1 cellular context compared by ENCODE assay signal in the genomic region with DNA sequence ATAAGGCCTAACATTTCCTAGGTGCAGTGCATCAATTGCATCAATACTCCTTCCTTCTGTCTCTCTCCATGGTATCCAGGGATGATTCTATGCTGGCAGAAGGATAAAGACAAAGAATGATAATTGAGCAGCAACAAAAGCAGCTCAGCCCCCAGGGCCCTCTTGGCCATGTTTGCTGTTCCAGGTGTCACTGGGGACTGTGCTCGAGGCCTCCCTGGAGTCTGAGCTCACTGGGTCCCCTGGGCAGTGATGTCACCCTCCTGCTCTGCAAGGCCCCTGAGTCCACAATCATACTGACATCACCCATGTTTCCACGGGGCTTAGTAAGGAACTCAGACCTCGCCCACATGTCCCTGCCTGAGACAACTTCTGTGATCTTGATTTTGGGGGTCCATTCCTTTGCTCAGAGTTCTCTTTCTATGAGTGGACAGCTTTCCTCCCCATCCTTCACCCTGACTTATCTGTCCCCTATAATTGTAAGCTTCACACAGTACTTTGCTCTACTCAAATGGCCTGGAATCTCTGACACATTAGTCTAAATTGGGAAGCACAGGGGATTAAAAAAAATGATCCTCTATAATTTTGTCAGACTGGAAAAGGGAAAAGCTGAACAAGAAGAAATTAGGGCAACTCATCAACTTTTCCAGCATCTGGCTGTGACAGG.
A peak's percentile ranks its signal among the peaks of the same experiment; 100 is the strongest.
TF ChIP-seq lines count a peak whose summit lies in the region.

No MANE protein-coding gene starts in this region.

TF ChIP-seq in HEK293, 187 proteins besides CTCF, POLR2A, EP300 and RAD21 (continued from another document):
- TF ChIP-seq, protein P1, sequence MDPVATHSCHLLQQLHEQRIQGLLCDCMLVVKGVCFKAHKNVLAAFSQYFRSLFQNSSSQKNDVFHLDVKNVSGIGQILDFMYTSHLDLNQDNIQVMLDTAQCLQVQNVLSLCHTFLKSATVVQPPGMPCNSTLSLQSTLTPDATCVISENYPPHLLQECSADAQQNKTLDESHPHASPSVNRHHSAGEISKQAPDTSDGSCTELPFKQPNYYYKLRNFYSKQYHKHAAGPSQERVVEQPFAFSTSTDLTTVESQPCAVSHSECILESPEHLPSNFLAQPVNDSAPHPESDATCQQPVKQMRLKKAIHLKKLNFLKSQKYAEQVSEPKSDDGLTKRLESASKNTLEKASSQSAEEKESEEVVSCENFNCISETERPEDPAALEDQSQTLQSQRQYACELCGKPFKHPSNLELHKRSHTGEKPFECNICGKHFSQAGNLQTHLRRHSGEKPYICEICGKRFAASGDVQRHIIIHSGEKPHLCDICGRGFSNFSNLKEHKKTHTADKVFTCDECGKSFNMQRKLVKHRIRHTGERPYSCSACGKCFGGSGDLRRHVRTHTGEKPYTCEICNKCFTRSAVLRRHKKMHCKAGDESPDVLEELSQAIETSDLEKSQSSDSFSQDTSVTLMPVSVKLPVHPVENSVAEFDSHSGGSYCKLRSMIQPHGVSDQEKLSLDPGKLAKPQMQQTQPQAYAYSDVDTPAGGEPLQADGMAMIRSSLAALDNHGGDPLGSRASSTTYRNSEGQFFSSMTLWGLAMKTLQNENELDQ (tag by site-specific recombination; IDR thresholded peaks at IDR 0.05; ENCODE audit: low read depth) = no peak
- 0 out of 2 replicates have a peak, but pooled peaks have one; percentile 33 for TF ChIP-seq KLF8 (tag by site-specific recombination; IDR thresholded peaks at IDR 0.05)
- TF ChIP-seq, protein P2, sequence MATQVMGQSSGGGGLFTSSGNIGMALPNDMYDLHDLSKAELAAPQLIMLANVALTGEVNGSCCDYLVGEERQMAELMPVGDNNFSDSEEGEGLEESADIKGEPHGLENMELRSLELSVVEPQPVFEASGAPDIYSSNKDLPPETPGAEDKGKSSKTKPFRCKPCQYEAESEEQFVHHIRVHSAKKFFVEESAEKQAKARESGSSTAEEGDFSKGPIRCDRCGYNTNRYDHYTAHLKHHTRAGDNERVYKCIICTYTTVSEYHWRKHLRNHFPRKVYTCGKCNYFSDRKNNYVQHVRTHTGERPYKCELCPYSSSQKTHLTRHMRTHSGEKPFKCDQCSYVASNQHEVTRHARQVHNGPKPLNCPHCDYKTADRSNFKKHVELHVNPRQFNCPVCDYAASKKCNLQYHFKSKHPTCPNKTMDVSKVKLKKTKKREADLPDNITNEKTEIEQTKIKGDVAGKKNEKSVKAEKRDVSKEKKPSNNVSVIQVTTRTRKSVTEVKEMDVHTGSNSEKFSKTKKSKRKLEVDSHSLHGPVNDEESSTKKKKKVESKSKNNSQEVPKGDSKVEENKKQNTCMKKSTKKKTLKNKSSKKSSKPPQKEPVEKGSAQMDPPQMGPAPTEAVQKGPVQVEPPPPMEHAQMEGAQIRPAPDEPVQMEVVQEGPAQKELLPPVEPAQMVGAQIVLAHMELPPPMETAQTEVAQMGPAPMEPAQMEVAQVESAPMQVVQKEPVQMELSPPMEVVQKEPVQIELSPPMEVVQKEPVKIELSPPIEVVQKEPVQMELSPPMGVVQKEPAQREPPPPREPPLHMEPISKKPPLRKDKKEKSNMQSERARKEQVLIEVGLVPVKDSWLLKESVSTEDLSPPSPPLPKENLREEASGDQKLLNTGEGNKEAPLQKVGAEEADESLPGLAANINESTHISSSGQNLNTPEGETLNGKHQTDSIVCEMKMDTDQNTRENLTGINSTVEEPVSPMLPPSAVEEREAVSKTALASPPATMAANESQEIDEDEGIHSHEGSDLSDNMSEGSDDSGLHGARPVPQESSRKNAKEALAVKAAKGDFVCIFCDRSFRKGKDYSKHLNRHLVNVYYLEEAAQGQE (tag by site-specific recombination; IDR thresholded peaks at IDR 0.05) = peak; percentile 87
- TF ChIP-seq ZNF366 (tag by site-specific recombination; conservative IDR thresholded peaks at IDR 0.05) = peak; percentile 48
- TF ChIP-seq FEZF1 (tag by site-specific recombination; IDR thresholded peaks at IDR 0.05) = no peak
- TF ChIP-seq, protein P3, sequence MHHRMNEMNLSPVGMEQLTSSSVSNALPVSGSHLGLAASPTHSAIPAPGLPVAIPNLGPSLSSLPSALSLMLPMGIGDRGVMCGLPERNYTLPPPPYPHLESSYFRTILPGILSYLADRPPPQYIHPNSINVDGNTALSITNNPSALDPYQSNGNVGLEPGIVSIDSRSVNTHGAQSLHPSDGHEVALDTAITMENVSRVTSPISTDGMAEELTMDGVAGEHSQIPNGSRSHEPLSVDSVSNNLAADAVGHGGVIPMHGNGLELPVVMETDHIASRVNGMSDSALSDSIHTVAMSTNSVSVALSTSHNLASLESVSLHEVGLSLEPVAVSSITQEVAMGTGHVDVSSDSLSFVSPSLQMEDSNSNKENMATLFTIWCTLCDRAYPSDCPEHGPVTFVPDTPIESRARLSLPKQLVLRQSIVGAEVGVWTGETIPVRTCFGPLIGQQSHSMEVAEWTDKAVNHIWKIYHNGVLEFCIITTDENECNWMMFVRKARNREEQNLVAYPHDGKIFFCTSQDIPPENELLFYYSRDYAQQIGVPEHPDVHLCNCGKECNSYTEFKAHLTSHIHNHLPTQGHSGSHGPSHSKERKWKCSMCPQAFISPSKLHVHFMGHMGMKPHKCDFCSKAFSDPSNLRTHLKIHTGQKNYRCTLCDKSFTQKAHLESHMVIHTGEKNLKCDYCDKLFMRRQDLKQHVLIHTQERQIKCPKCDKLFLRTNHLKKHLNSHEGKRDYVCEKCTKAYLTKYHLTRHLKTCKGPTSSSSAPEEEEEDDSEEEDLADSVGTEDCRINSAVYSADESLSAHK (tag by site-specific recombination; IDR thresholded peaks at IDR 0.05) = no peak
- no peak for TF ChIP-seq GLIS2 (tag by site-specific recombination; IDR thresholded peaks at IDR 0.05)
- TF ChIP-seq ZNF335 (tag by site-specific recombination; conservative IDR thresholded peaks at IDR 0.05) = peak; percentile 70
- TF ChIP-seq KLF16 (tag by site-specific recombination; IDR thresholded peaks at IDR 0.05) = no peak
- TF ChIP-seq GLIS1 (tag by site-specific recombination; IDR thresholded peaks at IDR 0.05) = peak; percentile 97
- peak; percentile 77 for TF ChIP-seq ZBTB21 (tag by site-specific recombination; IDR thresholded peaks at IDR 0.05)
- TF ChIP-seq, protein P4, sequence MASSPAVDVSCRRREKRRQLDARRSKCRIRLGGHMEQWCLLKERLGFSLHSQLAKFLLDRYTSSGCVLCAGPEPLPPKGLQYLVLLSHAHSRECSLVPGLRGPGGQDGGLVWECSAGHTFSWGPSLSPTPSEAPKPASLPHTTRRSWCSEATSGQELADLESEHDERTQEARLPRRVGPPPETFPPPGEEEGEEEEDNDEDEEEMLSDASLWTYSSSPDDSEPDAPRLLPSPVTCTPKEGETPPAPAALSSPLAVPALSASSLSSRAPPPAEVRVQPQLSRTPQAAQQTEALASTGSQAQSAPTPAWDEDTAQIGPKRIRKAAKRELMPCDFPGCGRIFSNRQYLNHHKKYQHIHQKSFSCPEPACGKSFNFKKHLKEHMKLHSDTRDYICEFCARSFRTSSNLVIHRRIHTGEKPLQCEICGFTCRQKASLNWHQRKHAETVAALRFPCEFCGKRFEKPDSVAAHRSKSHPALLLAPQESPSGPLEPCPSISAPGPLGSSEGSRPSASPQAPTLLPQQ (tag by site-specific recombination; IDR thresholded peaks at IDR 0.05) = 0 out of 2 replicates have a peak, but pooled peaks have one; percentile 36
- TF ChIP-seq REPIN1 (tag by site-specific recombination; IDR thresholded peaks at IDR 0.05; ENCODE audit: low read depth) = no peak
- TF ChIP-seq, protein P5, sequence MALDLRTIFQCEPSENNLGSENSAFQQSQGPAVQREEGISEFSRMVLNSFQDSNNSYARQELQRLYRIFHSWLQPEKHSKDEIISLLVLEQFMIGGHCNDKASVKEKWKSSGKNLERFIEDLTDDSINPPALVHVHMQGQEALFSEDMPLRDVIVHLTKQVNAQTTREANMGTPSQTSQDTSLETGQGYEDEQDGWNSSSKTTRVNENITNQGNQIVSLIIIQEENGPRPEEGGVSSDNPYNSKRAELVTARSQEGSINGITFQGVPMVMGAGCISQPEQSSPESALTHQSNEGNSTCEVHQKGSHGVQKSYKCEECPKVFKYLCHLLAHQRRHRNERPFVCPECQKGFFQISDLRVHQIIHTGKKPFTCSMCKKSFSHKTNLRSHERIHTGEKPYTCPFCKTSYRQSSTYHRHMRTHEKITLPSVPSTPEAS (tag by site-specific recombination; IDR thresholded peaks at IDR 0.05) = no peak
- TF ChIP-seq ZNF394 (tag by site-specific recombination; IDR thresholded peaks at IDR 0.05; ENCODE audit: borderline replicate concordance) = peak; percentile 28; the same call in 1 of the 2 replicates
- no peak for TF ChIP-seq ZNF426 (tag by site-specific recombination; IDR thresholded peaks at IDR 0.05)
- TF ChIP-seq, protein P6, sequence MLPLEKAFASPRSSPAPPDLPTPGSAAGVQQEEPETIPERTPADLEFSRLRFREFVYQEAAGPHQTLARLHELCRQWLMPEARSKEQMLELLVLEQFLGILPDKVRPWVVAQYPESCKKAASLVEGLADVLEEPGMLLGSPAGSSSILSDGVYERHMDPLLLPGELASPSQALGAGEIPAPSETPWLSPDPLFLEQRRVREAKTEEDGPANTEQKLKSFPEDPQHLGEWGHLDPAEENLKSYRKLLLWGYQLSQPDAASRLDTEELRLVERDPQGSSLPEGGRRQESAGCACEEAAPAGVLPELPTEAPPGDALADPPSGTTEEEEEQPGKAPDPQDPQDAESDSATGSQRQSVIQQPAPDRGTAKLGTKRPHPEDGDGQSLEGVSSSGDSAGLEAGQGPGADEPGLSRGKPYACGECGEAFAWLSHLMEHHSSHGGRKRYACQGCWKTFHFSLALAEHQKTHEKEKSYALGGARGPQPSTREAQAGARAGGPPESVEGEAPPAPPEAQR (tag by site-specific recombination; IDR thresholded peaks at IDR 0.05) = no peak
- TF ChIP-seq ZNF433 (tag by site-specific recombination; IDR thresholded peaks at IDR 0.05; ENCODE audit: low read depth) = no peak
- TF ChIP-seq, protein P7, sequence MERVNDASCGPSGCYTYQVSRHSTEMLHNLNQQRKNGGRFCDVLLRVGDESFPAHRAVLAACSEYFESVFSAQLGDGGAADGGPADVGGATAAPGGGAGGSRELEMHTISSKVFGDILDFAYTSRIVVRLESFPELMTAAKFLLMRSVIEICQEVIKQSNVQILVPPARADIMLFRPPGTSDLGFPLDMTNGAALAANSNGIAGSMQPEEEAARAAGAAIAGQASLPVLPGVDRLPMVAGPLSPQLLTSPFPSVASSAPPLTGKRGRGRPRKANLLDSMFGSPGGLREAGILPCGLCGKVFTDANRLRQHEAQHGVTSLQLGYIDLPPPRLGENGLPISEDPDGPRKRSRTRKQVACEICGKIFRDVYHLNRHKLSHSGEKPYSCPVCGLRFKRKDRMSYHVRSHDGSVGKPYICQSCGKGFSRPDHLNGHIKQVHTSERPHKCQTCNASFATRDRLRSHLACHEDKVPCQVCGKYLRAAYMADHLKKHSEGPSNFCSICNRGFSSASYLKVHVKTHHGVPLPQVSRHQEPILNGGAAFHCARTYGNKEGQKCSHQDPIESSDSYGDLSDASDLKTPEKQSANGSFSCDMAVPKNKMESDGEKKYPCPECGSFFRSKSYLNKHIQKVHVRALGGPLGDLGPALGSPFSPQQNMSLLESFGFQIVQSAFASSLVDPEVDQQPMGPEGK (tag by site-specific recombination; IDR thresholded peaks at IDR 0.05) = peak; percentile 44; the same call in 1 of the 2 replicates
- no peak for TF ChIP-seq GLI2 (tag by site-specific recombination; IDR thresholded peaks at IDR 0.05; ENCODE audit: borderline replicate concordance, low read depth)
- TF ChIP-seq, protein P8, sequence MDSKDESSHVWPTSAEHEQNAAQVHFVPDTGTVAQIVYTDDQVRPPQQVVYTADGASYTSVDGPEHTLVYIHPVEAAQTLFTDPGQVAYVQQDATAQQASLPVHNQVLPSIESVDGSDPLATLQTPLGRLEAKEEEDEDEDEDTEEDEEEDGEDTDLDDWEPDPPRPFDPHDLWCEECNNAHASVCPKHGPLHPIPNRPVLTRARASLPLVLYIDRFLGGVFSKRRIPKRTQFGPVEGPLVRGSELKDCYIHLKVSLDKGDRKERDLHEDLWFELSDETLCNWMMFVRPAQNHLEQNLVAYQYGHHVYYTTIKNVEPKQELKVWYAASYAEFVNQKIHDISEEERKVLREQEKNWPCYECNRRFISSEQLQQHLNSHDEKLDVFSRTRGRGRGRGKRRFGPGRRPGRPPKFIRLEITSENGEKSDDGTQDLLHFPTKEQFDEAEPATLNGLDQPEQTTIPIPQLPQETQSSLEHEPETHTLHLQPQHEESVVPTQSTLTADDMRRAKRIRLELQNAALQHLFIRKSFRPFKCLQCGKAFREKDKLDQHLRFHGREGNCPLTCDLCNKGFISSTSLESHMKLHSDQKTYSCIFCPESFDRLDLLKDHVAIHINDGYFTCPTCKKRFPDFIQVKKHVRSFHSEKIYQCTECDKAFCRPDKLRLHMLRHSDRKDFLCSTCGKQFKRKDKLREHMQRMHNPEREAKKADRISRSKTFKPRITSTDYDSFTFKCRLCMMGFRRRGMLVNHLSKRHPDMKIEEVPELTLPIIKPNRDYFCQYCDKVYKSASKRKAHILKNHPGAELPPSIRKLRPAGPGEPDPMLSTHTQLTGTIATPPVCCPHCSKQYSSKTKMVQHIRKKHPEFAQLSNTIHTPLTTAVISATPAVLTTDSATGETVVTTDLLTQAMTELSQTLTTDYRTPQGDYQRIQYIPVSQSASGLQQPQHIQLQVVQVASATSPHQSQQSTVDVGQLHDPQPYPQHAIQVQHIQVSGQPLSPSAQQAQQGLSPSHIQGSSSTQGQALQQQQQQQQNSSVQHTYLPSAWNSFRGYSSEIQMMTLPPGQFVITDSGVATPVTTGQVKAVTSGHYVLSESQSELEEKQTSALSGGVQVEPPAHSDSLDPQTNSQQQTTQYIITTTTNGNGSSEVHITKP (tag by site-specific recombination; IDR thresholded peaks at IDR 0.05) = 0 out of 2 replicates have a peak, but pooled peaks have one; percentile 11
- no peak for TF ChIP-seq ZNF48 (tag by site-specific recombination; IDR thresholded peaks at IDR 0.05)
- no peak for TF ChIP-seq ZNF843 (tag by site-specific recombination; IDR thresholded peaks at IDR 0.05)
- no peak for TF ChIP-seq ZNF19 (tag by site-specific recombination; IDR thresholded peaks at IDR 0.05; ENCODE audit: low read depth)
- TF ChIP-seq ZNF76 (tag by site-specific recombination; IDR thresholded peaks at IDR 0.05; ENCODE audit: borderline replicate concordance, low read depth) = no peak
- TF ChIP-seq ZNF600 (tag by site-specific recombination; IDR thresholded peaks at IDR 0.05) = 0 out of 2 replicates have a peak, but pooled peaks have one; percentile 27
- TF ChIP-seq ZNF785 (tag by site-specific recombination; IDR thresholded peaks at IDR 0.05) = no peak
- peak; percentile 82 for TF ChIP-seq ZBTB17 (tag by site-specific recombination; IDR thresholded peaks at IDR 0.05)
- no peak for TF ChIP-seq ZNF561 (tag by site-specific recombination; IDR thresholded peaks at IDR 0.05; ENCODE audit: borderline replicate concordance)
- no peak for TF ChIP-seq ZIC2 (tag by site-specific recombination; IDR thresholded peaks at IDR 0.05)
